Comparison of ENCODE assay signal across 29 cellular contexts in the genomic region with DNA sequence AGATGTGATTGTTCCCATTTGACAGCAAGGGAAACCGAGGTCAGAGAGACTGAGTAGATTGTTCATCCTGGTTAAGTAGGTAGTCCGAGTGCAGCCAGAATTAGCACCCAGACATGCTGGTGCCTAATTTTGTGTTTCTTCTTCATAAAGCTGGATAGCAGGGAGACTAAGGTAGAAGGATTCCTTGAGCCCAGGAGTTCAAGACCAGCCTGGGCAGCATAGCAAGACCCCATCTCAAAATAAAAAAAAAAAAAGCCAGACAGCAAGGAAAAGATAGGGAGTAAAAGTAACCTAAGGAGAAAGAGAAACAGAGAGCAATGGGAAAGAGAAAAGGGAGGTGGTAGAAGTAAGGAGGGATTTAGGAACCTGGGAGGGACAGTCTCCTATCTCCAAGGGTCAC.
A peak's percentile ranks its signal among the peaks of the same experiment; 100 is the strongest.
DNase-seq lines count a peak whose midpoint lies in the region; ATAC-seq and TF ChIP-seq lines count a peak whose summit lies in the region.
"Had no signal": no experiment of that assay in that cellular context is flagged by ENCODE, and none has a peak within 500 bp of the region (broad histone marks: within the 10 kb centered on the region; RNA-seq: fewer than 3 reads in every experiment).

No MANE protein-coding gene starts in this region.

- no peak for ATAC-seq in heart right ventricle
- ATAC-seq in left cardiac atrium: no peak
- ATAC-seq: activated CD8-positive, alpha-beta memory T cell treated with anti-CD3 and anti-CD28 coated beads, Interleukin-2, amount 10 ng/mL, durations not matched to agents 7 days and 5 days; natural killer cell treated with Interleukin-12 subunit alpha and Interleukin-12 subunit beta and Interleukin-15 and Interleukin-18, amount 100 ng/mL, for 72 hours had no signal

- peaks cover 50% of the 10 kb centered on the region for H3K4me1 Mint-ChIP-seq in nephron
- H3K4me1 Mint-ChIP-seq: activated naive CD4-positive, alpha-beta T cell treated with anti-CD3 and anti-CD28 coated beads, Interleukin-2, amount 10 ng/mL, durations not matched to agents 7 days and 5 days; CD8-positive, alpha-beta memory T cell had no signal

- H3K4me3 ChIP-seq in heart right ventricle (no peak overlapping the region), esophagus muscularis mucosa (no peak overlapping the region), vagina (no peak overlapping the region), mammary epithelial cell (replicated peaks in 1 of 3; ENCODE audit: insufficient read depth in 1 of 3, low read depth in 2 of 3, low read length in 3 of 3) (no peak overlapping the region)
- H3K4me3 ChIP-seq: GM23338, SK-N-MC had no signal

- intact Hi-C loops in heart right ventricle (cut with DNase I) (loop anchor here in 2 of 10 donors (5.0 to 10.0 kb wide), 2 partner anchors 120 to 163 kb away; partner anchors contain the start of gene PRKCE (in 1 of the 2)), left cardiac atrium (cut with DNase I) (loop anchor here in 1 of 2 donors (5.0 kb wide), 1 partner anchor 120 kb away; the partner anchor contains the start of gene PRKCE), esophagus muscularis mucosa (cut with DNase I) (loop anchor here (1.0 kb wide), 1 partner anchor 124 kb away; no protein-coding TSS in a partner anchor), vagina (cut with DNase I) (loop anchor here (10.0 kb wide), 1 partner anchor 163 kb away; no protein-coding TSS in a partner anchor), mammary epithelial cell (cut with micrococcal nuclease) (no loop called here)

- H3K4me1 ChIP-seq in heart right ventricle: peaks cover 15 to 80% (median 45%) of the 10 kb centered on the region in 9 donors
- peaks cover 30 to 67% (median 39%) of the 10 kb centered on the region in 4 donors for H3K4me1 ChIP-seq in esophagus muscularis mucosa
- peaks cover 24% of the 10 kb centered on the region for H3K4me1 ChIP-seq in vagina
- no peaks in the 10 kb centered on the region for H3K4me1 ChIP-seq in mammary epithelial cell (ENCODE audit: insufficient read depth, low read length)

- no peak overlapping the region for H3K9ac ChIP-seq in mammary epithelial cell (ENCODE audit: insufficient read depth, low read length)

- H3K27me3 Mint-ChIP-seq in nephron (ENCODE audit: low read depth): peaks cover 18% of the 10 kb centered on the region
- H3K27me3 Mint-ChIP-seq: CD8-positive, alpha-beta memory T cell; IgD-negative memory B cell had no signal

- TF ChIP-seq POLR2A in esophagus muscularis mucosa (IDR thresholded peaks at IDR 0.05; ENCODE audit: low read depth) (no peak), vagina (IDR thresholded peaks at IDR 0.05) (no peak)

- DNase-seq in heart right ventricle: no peak
- DNase-seq in left cardiac atrium: no peak
- no peak for DNase-seq in esophagus muscularis mucosa (ENCODE audit: extremely low spot score)
- DNase-seq in vagina (ENCODE audit: extremely low spot score in 2 of 2): no peak
- no peak for DNase-seq in mammary epithelial cell
- DNase-seq in stimulated activated CD4-positive, alpha-beta T cell treated with anti-CD3 and anti-CD28 coated beads, Interleukin-15, amount 100 ng/mL, for 24 hours: no peak
- DNase-seq in iPS-NIHi11 (ENCODE audit: low spot score): no peak
- DNase-seq: activated CD8-positive, alpha-beta memory T cell treated with anti-CD3 and anti-CD28 coated beads, Interleukin-2, amount 10 ng/mL, durations not matched to agents 7 days and 5 days; activated naive CD4-positive, alpha-beta T cell treated with anti-CD3 and anti-CD28 coated beads, Interleukin-2, amount 10 ng/mL, durations not matched to agents 7 days and 5 days; amniotic stem cell; CD8-positive, alpha-beta memory T cell; EL; HFFc6; NCI-H1436 treated with DMSO at 0.1 percent for 48 hours; NCI-H2081 treated with DMSO at 0.1 percent for 48 hours; NCI-H526; stimulated activated CD4-positive, alpha-beta T cell treated with anti-CD3 and anti-CD28 coated beads, Interleukin-4, amount 100 ng/mL, for 24 hours had no signal

- H3K4me2 ChIP-seq in mammary epithelial cell (ENCODE audit: insufficient read depth, low read depth, low read length): no peak overlapping the region
- H3K4me2 ChIP-seq: GM23338 had no signal

- H3K27me3 ChIP-seq in heart right ventricle: no peaks in the 10 kb centered on the region
- H3K27me3 ChIP-seq in esophagus muscularis mucosa: no peaks in the 10 kb centered on the region
- no peaks in the 10 kb centered on the region for H3K27me3 ChIP-seq in vagina
- no peaks in the 10 kb centered on the region for H3K27me3 ChIP-seq in mammary epithelial cell (ENCODE audit: insufficient read depth, low read length)
- H3K27me3 ChIP-seq: dorsolateral prefrontal cortex, left lung, ovary had no signal

- H3K36me3 ChIP-seq in heart right ventricle (no peaks in the 10 kb centered on the region), esophagus muscularis mucosa (no peaks in the 10 kb centered on the region), vagina (no peaks in the 10 kb centered on the region), mammary epithelial cell (ENCODE audit: insufficient read depth, low read length) (no peaks in the 10 kb centered on the region)
- H3K36me3 ChIP-seq: left lung, ovary had no signal

- H3K4me3 Mint-ChIP-seq in nephron: no peak overlapping the region
- H3K4me3 Mint-ChIP-seq: activated CD8-positive, alpha-beta memory T cell treated with anti-CD3 and anti-CD28 coated beads, Interleukin-2, amount 10 ng/mL, durations not matched to agents 7 days and 5 days; activated naive CD4-positive, alpha-beta T cell treated with anti-CD3 and anti-CD28 coated beads, Interleukin-2, amount 10 ng/mL, durations not matched to agents 7 days and 5 days; activated T-helper 1 cell treated with anti-CD3 and anti-CD28 coated beads, Interleukin-12 subunit alpha, Interleukin-12 subunit beta, Interleukin-2, Interleukin-4 antibody, amounts not matched to agents 30 ng/mL and 10 ng/mL and 1 ng/mL, durations not matched to agents 14 hours and 24 hours and 36 hours; CD8-positive, alpha-beta memory T cell; GM23338; IgD-negative memory B cell; natural killer cell treated with Interleukin-12 subunit alpha and Interleukin-12 subunit beta and Interleukin-15 and Interleukin-18, amount 100 ng/mL, for 72 hours; T-helper 1 cell treated with Interleukin-12 subunit alpha and Interleukin-12 subunit beta and Interleukin-4 antibody, amounts not matched to agents 30 μg/mL and 1 μg/mL, for 36 hours had no signal

- WGBS in heart right ventricle, 2 donors: 46 to 48% methylated on average over 2 of the region's 2 CpGs
- WGBS in esophagus muscularis mucosa: 50% methylated on average over 2 of the region's 2 CpGs
- no CpG with 5 or more reads among the region's 2 CpGs for WGBS in mammary epithelial cell (ENCODE audit: low coverage, missing lambda C conversion rate)

- no peaks in the 10 kb centered on the region for H3K9me3 Mint-ChIP-seq in nephron
- H3K9me3 Mint-ChIP-seq: activated naive CD4-positive, alpha-beta T cell treated with anti-CD3 and anti-CD28 coated beads, Interleukin-2, amount 10 ng/mL, durations not matched to agents 7 days and 5 days; activated T-helper 1 cell treated with anti-CD3 and anti-CD28 coated beads, Interleukin-12 subunit alpha, Interleukin-12 subunit beta, Interleukin-2, Interleukin-4 antibody, amounts not matched to agents 30 ng/mL and 10 ng/mL and 1 ng/mL, durations not matched to agents 14 hours and 24 hours and 36 hours; CD8-positive, alpha-beta memory T cell; GM23338; HFFc6; IgD-negative memory B cell; natural killer cell treated with Interleukin-12 subunit alpha and Interleukin-12 subunit beta and Interleukin-15 and Interleukin-18, amount 100 ng/mL, for 72 hours; T-helper 1 cell treated with Interleukin-12 subunit alpha and Interleukin-12 subunit beta and Interleukin-4 antibody, amounts not matched to agents 30 μg/mL and 1 μg/mL, for 36 hours; type B pancreatic cell had no signal

- dilution Hi-C loops in mammary epithelial cell (cut with HindIII; ENCODE audit: low sequenced_read_pairs): no loop called here

- no peak overlapping the region for H2AFZ ChIP-seq in mammary epithelial cell (ENCODE audit: low read depth, low read length)
- H2AFZ ChIP-seq: GM23338 had no signal

- CTCF ChIA-PET in mammary epithelial cell (lab: Charles Lee; ENCODE audit: low non-redundant PET): no interaction called here

- no peaks in the 10 kb centered on the region for H4K20me1 ChIP-seq in mammary epithelial cell (ENCODE audit: insufficient read depth, low read length)

- TF ChIP-seq CTCF in heart right ventricle (IDR thresholded peaks at IDR 0.05): no peak
- no peak for TF ChIP-seq CTCF in esophagus muscularis mucosa (IDR thresholded peaks at IDR 0.05)
- no peak for TF ChIP-seq CTCF in nephron (IDR thresholded peaks at IDR 0.05; ENCODE audit: unreplicated experiment in 3 of 3)
- no peak for TF ChIP-seq CTCF in vagina (IDR thresholded peaks at IDR 0.05)
- TF ChIP-seq CTCF in mammary epithelial cell (conservative IDR thresholded peaks at IDR 0.05 in 1 of 2, IDR thresholded peaks at IDR 0.05 in 1 of 2; ENCODE audit: extremely low read depth in 1 of 2, insufficient read depth in 1 of 2, low read depth in 1 of 2, low read length in 2 of 2): no peak

- no TSS peak for BruUV-seq in mammary epithelial cell (replicated peaks; lab: Mats Ljungman, UMichigan)

- no peak for TF ChIP-seq EP300 in esophagus muscularis mucosa (IDR thresholded peaks at IDR 0.05)

- H3K27ac ChIP-seq in heart right ventricle (peak overlapping the region in 9 of 10 donors; percentile 21 to 80 (median 73)), esophagus muscularis mucosa (replicated peaks in 1 of 4) (peak overlapping the region; percentile 77 to 87 (median 81)), vagina (peak overlapping the region; percentile 67), mammary epithelial cell (ENCODE audit: insufficient read depth, low read depth, low read length) (no peak overlapping the region)
- H3K27ac ChIP-seq: SK-N-MC had no signal

- no peaks in the 10 kb centered on the region for H3K9me3 ChIP-seq in heart right ventricle
- no peaks in the 10 kb centered on the region for H3K9me3 ChIP-seq in esophagus muscularis mucosa
- H3K9me3 ChIP-seq in vagina: no peaks in the 10 kb centered on the region
- no peaks in the 10 kb centered on the region for H3K9me3 ChIP-seq in mammary epithelial cell (replicated peaks; ENCODE audit: insufficient read depth, low read length)
- H3K9me3 ChIP-seq: left lung, ovary had no signal

- in situ Hi-C loops in mammary epithelial cell (cut with MboI; ENCODE audit: low sequenced_read_pairs in 2 of 2): loop anchor here in 1 of 2 donors (10.0 kb wide), 1 partner anchor 163 kb away; no protein-coding TSS in a partner anchor

- no peaks in the 10 kb centered on the region for H3K79me2 ChIP-seq in mammary epithelial cell (ENCODE audit: insufficient read depth, low read length)

- peak overlapping the region in 2 of 3 experiments; percentile 66 to 94 for H3K27ac Mint-ChIP-seq in nephron
- H3K27ac Mint-ChIP-seq: activated CD8-positive, alpha-beta memory T cell treated with anti-CD3 and anti-CD28 coated beads, Interleukin-2, amount 10 ng/mL, durations not matched to agents 7 days and 5 days; activated naive CD4-positive, alpha-beta T cell treated with anti-CD3 and anti-CD28 coated beads, Interleukin-2, amount 10 ng/mL, durations not matched to agents 7 days and 5 days; activated T-helper 1 cell treated with anti-CD3 and anti-CD28 coated beads, Interleukin-12 subunit alpha, Interleukin-12 subunit beta, Interleukin-2, Interleukin-4 antibody, amounts not matched to agents 30 ng/mL and 10 ng/mL and 1 ng/mL, durations not matched to agents 14 hours and 24 hours and 36 hours; GM23338; HFFc6; natural killer cell treated with Interleukin-12 subunit alpha and Interleukin-12 subunit beta and Interleukin-15 and Interleukin-18, amount 100 ng/mL, for 72 hours; T-helper 1 cell treated with Interleukin-12 subunit alpha and Interleukin-12 subunit beta and Interleukin-4 antibody, amounts not matched to agents 30 μg/mL and 1 μg/mL, for 36 hours had no signal

- H3K36me3 Mint-ChIP-seq in nephron (ENCODE audit: low read depth): no peaks in the 10 kb centered on the region
- H3K36me3 Mint-ChIP-seq: activated CD8-positive, alpha-beta memory T cell treated with anti-CD3 and anti-CD28 coated beads, Interleukin-2, amount 10 ng/mL, durations not matched to agents 7 days and 5 days; activated naive CD4-positive, alpha-beta T cell treated with anti-CD3 and anti-CD28 coated beads, Interleukin-2, amount 10 ng/mL, durations not matched to agents 7 days and 5 days; brain; CD8-positive, alpha-beta memory T cell; IgD-negative memory B cell; natural killer cell treated with Interleukin-12 subunit alpha and Interleukin-12 subunit beta and Interleukin-15 and Interleukin-18, amount 100 ng/mL, for 72 hours; type B pancreatic cell had no signal
